ENCODE assay signal across 10 cellular contexts in the genomic region with DNA sequence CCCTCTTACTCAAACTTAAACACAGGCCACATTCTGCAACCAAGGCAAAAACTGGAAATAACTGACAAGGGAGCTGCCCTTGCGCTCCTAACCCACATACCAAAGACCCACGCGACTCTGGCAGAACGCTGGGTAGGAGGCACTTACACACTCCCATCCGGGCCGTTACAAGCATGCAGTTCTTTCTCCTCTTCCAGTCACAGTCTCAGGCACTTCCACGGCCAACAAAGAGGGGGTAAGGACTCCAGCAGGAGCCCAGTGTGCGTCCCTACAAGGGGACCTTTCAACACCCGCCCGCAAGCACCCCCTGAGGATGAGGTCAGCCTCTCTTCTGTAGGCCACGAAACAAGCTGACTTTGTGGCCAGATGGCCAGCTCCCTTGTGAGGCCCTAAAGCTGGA. TPM values are rescaled to one million over a fixed set of nuclear protein-coding genes. Genes with fewer than 3 reads are reported as not detected.
DNase-seq lines count a peak whose midpoint lies in the region; ATAC-seq, FAIRE-seq and TF ChIP-seq lines count a peak whose summit lies in the region.
"Had no signal": no experiment of that assay in that cellular context is flagged by ENCODE, and none has a peak within 500 bp of the region (broad histone marks: within the 10 kb centered on the region; RNA-seq: fewer than 3 reads in every experiment).

No MANE protein-coding gene starts in this region.

- H3K4me1 Mint-ChIP-seq in WTC11: peaks cover 41% of the 10 kb centered on the region
- peaks cover 24% of the 10 kb centered on the region for H3K4me1 Mint-ChIP-seq in type B pancreatic cell (ENCODE audit: unreplicated experiment)

- no peak overlapping the region for H3K4me3 Mint-ChIP-seq in WTC11
- no peak overlapping the region for H3K4me3 Mint-ChIP-seq in type B pancreatic cell

- ATAC-seq in WTC11 (no peak), Right ventricle myocardium superior (ENCODE audit: poor library complexity) (peak; percentile 80), HG03280 (IDR thresholded peaks at IDR 0.05; ENCODE audit: unreplicated experiment) (no peak)

- no peaks in the 10 kb centered on the region for H3K9me3 Mint-ChIP-seq in WTC11
- H3K9me3 Mint-ChIP-seq in type B pancreatic cell: no peaks in the 10 kb centered on the region

- POLR2A ChIA-PET in WTC11 (lab: Charles Lee): interaction anchor here (1.2 kb wide), 1 partner anchor 59 kb away, joined by 3 read pairs; no protein-coding TSS in a partner anchor

- H3K36me3 Mint-ChIP-seq in WTC11 (peaks cover 53% of the 10 kb centered on the region), type B pancreatic cell (peaks cover 31% of the 10 kb centered on the region)

- no peak for FAIRE-seq in H54 (lab: Jason Lieb, UNC)
- FAIRE-seq: islet of Langerhans had no signal

- H3K27me3 Mint-ChIP-seq in WTC11 (ENCODE audit: low read depth) (no peaks in the 10 kb centered on the region), type B pancreatic cell (no peaks in the 10 kb centered on the region)

- CTCF ChIA-PET in WTC11 (lab: Charles Lee): no interaction called here

- intact Hi-C loops in Right ventricle myocardium superior (cut with DNase I) (no loop called here), posterior cingulate gyrus (cut with DNase I) (no loop called here)

- TF ChIP-seq POLR2A in H54 (IDR thresholded peaks at IDR 0.05; ENCODE audit: low read depth, low read length): no peak

- TF ChIP-seq CTCF in WTC11 (IDR thresholded peaks at IDR 0.05) (no peak), type B pancreatic cell (conservative IDR thresholded peaks at IDR 0.05) (no peak)

- peak overlapping the region; percentile 69 for H3K27ac Mint-ChIP-seq in WTC11
- H3K27ac Mint-ChIP-seq in type B pancreatic cell: no peak overlapping the region

- peak in 12 of 14 donors; percentile 15 to 89 (median 69) for DNase-seq in C1 segment of cervical spinal cord (lab: John Stamatoyannopoulos, UW)
- DNase-seq in WTC11 (ENCODE audit: low spot score): no peak
- peak; percentile 67 for DNase-seq in Right ventricle myocardium superior
- peak; percentile 62 to 98 (median 80) for DNase-seq in posterior cingulate gyrus
- DNase-seq in HK-2 (ENCODE audit: unreplicated experiment): no peak
- no peak for DNase-seq in H54 (ENCODE audit: insufficient read length, low spot score)
- DNase-seq in type B pancreatic cell (ENCODE audit: extremely low spot score, unreplicated experiment): no peak
- DNase-seq: effector CD4-positive, alpha-beta T cell had no signal

TF ChIP-seq in WTC11, 78 proteins besides CTCF, POLR2A, EP300 and RAD21:
- TF ChIP-seq ZBTB21 (CRISPR knock-in tag; IDR thresholded peaks at IDR 0.05; ENCODE audit: borderline replicate concordance) (no peak), SMAD3 (CRISPR knock-in tag; IDR thresholded peaks at IDR 0.05; ENCODE audit: borderline replicate concordance) (no peak), GABPB1 (CRISPR knock-in tag; IDR thresholded peaks at IDR 0.05) (no peak), TEAD4 (CRISPR knock-in tag; IDR thresholded peaks at IDR 0.05) (no peak), ELF4 (CRISPR knock-in tag; IDR thresholded peaks at IDR 0.05; ENCODE audit: low read depth) (no peak), NR3C1 (CRISPR knock-in tag; conservative IDR thresholded peaks at IDR 0.05; ENCODE audit: low read depth) (no peak), GTF2I (CRISPR knock-in tag; conservative IDR thresholded peaks at IDR 0.05) (no peak)
- TF ChIP-seq, protein P1, sequence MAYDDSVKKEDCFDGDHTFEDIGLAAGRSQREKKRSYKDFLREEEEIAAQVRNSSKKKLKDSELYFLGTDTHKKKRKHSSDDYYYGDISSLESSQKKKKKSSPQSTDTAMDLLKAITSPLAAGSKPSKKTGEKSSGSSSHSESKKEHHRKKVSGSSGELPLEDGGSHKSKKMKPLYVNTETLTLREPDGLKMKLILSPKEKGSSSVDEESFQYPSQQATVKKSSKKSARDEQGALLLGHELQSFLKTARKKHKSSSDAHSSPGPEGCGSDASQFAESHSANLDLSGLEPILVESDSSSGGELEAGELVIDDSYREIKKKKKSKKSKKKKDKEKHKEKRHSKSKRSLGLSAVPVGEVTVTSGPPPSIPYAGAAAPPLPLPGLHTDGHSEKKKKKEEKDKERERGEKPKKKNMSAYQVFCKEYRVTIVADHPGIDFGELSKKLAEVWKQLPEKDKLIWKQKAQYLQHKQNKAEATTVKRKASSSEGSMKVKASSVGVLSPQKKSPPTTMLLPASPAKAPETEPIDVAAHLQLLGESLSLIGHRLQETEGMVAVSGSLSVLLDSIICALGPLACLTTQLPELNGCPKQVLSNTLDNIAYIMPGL (CRISPR knock-in tag; IDR thresholded peaks at IDR 0.05): no peak
- TF ChIP-seq, protein P2, sequence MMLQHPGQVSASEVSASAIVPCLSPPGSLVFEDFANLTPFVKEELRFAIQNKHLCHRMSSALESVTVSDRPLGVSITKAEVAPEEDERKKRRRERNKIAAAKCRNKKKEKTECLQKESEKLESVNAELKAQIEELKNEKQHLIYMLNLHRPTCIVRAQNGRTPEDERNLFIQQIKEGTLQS (CRISPR knock-in tag; conservative IDR thresholded peaks at IDR 0.05): no peak
- TF ChIP-seq, protein P3, sequence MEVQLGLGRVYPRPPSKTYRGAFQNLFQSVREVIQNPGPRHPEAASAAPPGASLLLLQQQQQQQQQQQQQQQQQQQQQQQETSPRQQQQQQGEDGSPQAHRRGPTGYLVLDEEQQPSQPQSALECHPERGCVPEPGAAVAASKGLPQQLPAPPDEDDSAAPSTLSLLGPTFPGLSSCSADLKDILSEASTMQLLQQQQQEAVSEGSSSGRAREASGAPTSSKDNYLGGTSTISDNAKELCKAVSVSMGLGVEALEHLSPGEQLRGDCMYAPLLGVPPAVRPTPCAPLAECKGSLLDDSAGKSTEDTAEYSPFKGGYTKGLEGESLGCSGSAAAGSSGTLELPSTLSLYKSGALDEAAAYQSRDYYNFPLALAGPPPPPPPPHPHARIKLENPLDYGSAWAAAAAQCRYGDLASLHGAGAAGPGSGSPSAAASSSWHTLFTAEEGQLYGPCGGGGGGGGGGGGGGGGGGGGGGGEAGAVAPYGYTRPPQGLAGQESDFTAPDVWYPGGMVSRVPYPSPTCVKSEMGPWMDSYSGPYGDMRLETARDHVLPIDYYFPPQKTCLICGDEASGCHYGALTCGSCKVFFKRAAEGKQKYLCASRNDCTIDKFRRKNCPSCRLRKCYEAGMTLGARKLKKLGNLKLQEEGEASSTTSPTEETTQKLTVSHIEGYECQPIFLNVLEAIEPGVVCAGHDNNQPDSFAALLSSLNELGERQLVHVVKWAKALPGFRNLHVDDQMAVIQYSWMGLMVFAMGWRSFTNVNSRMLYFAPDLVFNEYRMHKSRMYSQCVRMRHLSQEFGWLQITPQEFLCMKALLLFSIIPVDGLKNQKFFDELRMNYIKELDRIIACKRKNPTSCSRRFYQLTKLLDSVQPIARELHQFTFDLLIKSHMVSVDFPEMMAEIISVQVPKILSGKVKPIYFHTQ (CRISPR knock-in tag; IDR thresholded peaks at IDR 0.05): no peak
TF ChIP-seq in WTC11: peak in this region for 0.

RNA-seq across cellular contexts. Expression of a gene that starts 57.4 kb away (rescaled TPM):
- 128 to 139 TPM (median 139 TPM) in 3 replicates for total RNA-seq in WTC11 (2021)
- 10.7 TPM for total RNA-seq in Right ventricle myocardium superior
- total RNA-seq in type B pancreatic cell (ENCODE audit: low replicate concordance): 59.0 and 161 TPM in 2 replicates

Comparison
In these comparisons a context has a peak if more than half of its experiments do, and no peak if none do; other contexts are left out.
1. DNase-seq: peak in C1 segment of cervical spinal cord (12 of 14), Right ventricle myocardium superior (single experiment) and posterior cingulate gyrus (10 of 10); none in WTC11 (single experiment), HK-2 (single experiment), H54 (single experiment) and type B pancreatic cell (single experiment).